24 cellular contexts compared by ENCODE assay signal in the genomic region with DNA sequence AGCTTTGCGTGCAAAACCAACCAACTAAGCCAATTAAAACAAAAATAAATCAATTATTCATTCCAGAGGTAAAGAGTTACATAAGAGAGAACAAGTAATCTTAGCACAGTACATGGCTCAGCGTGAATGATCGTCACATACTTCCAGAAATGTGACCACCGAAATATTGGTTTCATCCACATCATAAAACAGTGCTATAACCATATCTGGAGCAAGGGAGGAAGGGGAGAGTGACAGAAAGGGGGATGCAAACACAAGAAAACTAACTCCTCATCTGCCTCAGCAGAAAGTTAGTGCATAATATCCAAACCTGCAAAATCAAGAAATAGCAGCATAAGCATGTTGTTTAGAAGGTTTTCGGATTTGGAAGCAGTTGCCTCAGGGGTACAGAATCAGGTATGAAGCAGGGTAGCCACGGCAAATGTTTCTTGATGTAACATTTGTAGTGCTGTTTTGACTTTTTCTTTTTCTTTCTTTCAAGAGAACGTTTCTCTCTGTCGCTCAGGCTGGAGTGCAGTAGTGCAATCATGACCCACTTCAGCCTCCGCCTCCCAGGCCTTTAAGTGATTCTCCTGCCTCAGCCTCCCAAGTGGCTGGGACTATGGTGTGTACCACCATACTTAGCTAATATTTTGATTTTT.
A peak's percentile ranks its signal among the peaks of the same experiment; 100 is the strongest.
DNase-seq lines count a peak whose midpoint lies in the region; ATAC-seq and TF ChIP-seq lines count a peak whose summit lies in the region.
"Had no signal": no experiment of that assay in that cellular context is flagged by ENCODE, and none has a peak within 500 bp of the region (broad histone marks: within the 10 kb centered on the region; RNA-seq: fewer than 3 reads in every experiment).

No MANE protein-coding gene starts in this region.

- H3K4me1 Mint-ChIP-seq in T-helper 2 cell treated with Interferon-gamma antibody and Interleukin-4, amounts not matched to agents 5 μg/mL and 100 μg/mL, for 36 hours (ENCODE audit: low read depth) = peaks cover 64% of the 10 kb centered on the region
- peaks cover 55% of the 10 kb centered on the region for H3K4me1 Mint-ChIP-seq in activated naive CD8-positive, alpha-beta T cell (ENCODE audit: low read depth)
- peaks cover 40% of the 10 kb centered on the region for H3K4me1 Mint-ChIP-seq in activated naive CD8-positive, alpha-beta T cell treated with anti-CD3 and anti-CD28 coated beads, Interleukin-2, amount 50 U/mL, for 24 hours
- H3K4me1 Mint-ChIP-seq in T-helper 17 cell = peaks cover 55% of the 10 kb centered on the region
- H3K4me1 Mint-ChIP-seq: stimulated activated memory B cell treated with anti-CD40 and anti-IgM and Interleukin-4, amounts not matched to agents 10 μg/mL and 1 μg/mL and 100 μg/mL, for 72 hours had no signal

- H3K4me3 Mint-ChIP-seq in T-helper 2 cell treated with Interferon-gamma antibody and Interleukin-4, amounts not matched to agents 5 μg/mL and 100 μg/mL, for 36 hours = peak overlapping the region; percentile 76
- H3K4me3 Mint-ChIP-seq in activated naive CD8-positive, alpha-beta T cell = peak overlapping the region; percentile 3
- no peak overlapping the region for H3K4me3 Mint-ChIP-seq in activated naive CD8-positive, alpha-beta T cell treated with anti-CD3 and anti-CD28 coated beads, Interleukin-2, amount 50 U/mL, for 24 hours
- H3K4me3 Mint-ChIP-seq in T-helper 17 cell = peak overlapping the region; percentile 12
- H3K4me3 Mint-ChIP-seq: CD14-positive monocyte; stimulated activated memory B cell treated with anti-CD40 and anti-IgM and Interleukin-4, amounts not matched to agents 10 μg/mL and 1 μg/mL and 100 μg/mL, for 72 hours had no signal

- no peak overlapping the region for H3K4me2 ChIP-seq in mesenchymal stem cell (ENCODE audit: low read length, poor library complexity, severe bottlenecking)

- peaks cover 17% of the 10 kb centered on the region for H3K36me3 Mint-ChIP-seq in T-helper 2 cell treated with Interferon-gamma antibody and Interleukin-4, amounts not matched to agents 5 μg/mL and 100 μg/mL, for 36 hours (ENCODE audit: low read depth)
- peaks cover 2% of the 10 kb centered on the region for H3K36me3 Mint-ChIP-seq in activated naive CD8-positive, alpha-beta T cell
- no peaks in the 10 kb centered on the region for H3K36me3 Mint-ChIP-seq in activated naive CD8-positive, alpha-beta T cell treated with anti-CD3 and anti-CD28 coated beads, Interleukin-2, amount 50 U/mL, for 24 hours (ENCODE audit: low read depth)
- no peaks in the 10 kb centered on the region for H3K36me3 Mint-ChIP-seq in T-helper 17 cell (ENCODE audit: low read depth)
- H3K36me3 Mint-ChIP-seq: CD14-positive monocyte; stimulated activated memory B cell treated with anti-CD40 and anti-IgM and Interleukin-4, amounts not matched to agents 10 μg/mL and 1 μg/mL and 100 μg/mL, for 72 hours had no signal

- no peak for TF ChIP-seq CTCF in brain microvascular endothelial cell (IDR thresholded peaks at IDR 0.05; ENCODE audit: low read depth, low read length, missing control alignments)

- H2BK15ac ChIP-seq in mesenchymal stem cell (ENCODE audit: low read depth, poor library complexity, severe bottlenecking) = no peak overlapping the region

- no peak overlapping the region for H2AFZ ChIP-seq in mesenchymal stem cell (ENCODE audit: low read depth, low read length)
- H2AFZ ChIP-seq: parathyroid adenoma had no signal

- H3K4me3 ChIP-seq in mesenchymal stem cell (ENCODE audit: insufficient read depth in 1 of 2, low read depth in 1 of 2, low read length in 2 of 2) = no peak overlapping the region
- H3K4me3 ChIP-seq in brain microvascular endothelial cell (ENCODE audit: low read depth, low read length) = no peak overlapping the region
- H3K4me3 ChIP-seq: body of pancreas, dorsolateral prefrontal cortex, esophagus muscularis mucosa, left ventricle myocardium inferior, skin epidermis had no signal

- peaks cover 14% of the 10 kb centered on the region for H3K9me3 Mint-ChIP-seq in T-helper 2 cell treated with Interferon-gamma antibody and Interleukin-4, amounts not matched to agents 5 μg/mL and 100 μg/mL, for 36 hours
- no peaks in the 10 kb centered on the region for H3K9me3 Mint-ChIP-seq in activated naive CD8-positive, alpha-beta T cell (ENCODE audit: low read depth)
- peaks cover 4% of the 10 kb centered on the region for H3K9me3 Mint-ChIP-seq in activated naive CD8-positive, alpha-beta T cell treated with anti-CD3 and anti-CD28 coated beads, Interleukin-2, amount 50 U/mL, for 24 hours

- H2BK120ac ChIP-seq in mesenchymal stem cell (ENCODE audit: low read depth, low read length) = no peak overlapping the region

- H3K36me3 ChIP-seq in mesenchymal stem cell (ENCODE audit: control insufficient read depth in 1 of 2, insufficient read depth in 2 of 2, low read depth in 1 of 2, low read length in 2 of 2) (no peaks in the 10 kb centered on the region), brain microvascular endothelial cell (replicated peaks) (no peaks in the 10 kb centered on the region)
- H3K36me3 ChIP-seq: esophagus muscularis mucosa, left ventricle myocardium inferior had no signal

- no peak overlapping the region for H3K23ac ChIP-seq in mesenchymal stem cell (ENCODE audit: low read length in 2 of 2)

- in situ Hi-C loops in brain microvascular endothelial cell (cut with HindIII; ENCODE audit: low pct_ligation_motif_present, low sequenced_read_pairs) = no loop called here

- H3K27me3 ChIP-seq in mesenchymal stem cell (ENCODE audit: control insufficient read depth in 1 of 2, insufficient read depth in 1 of 2, low read length in 2 of 2) (peaks cover 0 to 5% of the 10 kb centered on the region in 2 experiments), brain microvascular endothelial cell (replicated peaks) (no peaks in the 10 kb centered on the region)
- H3K27me3 ChIP-seq: body of pancreas, dorsolateral prefrontal cortex, esophagus muscularis mucosa, foreskin keratinocyte had no signal

- H2BK5ac ChIP-seq in mesenchymal stem cell (ENCODE audit: low read depth, low read length, poor library complexity, severe bottlenecking) = no peak overlapping the region

- no peak overlapping the region for H3K14ac ChIP-seq in mesenchymal stem cell (ENCODE audit: low read length in 2 of 2)

- peak overlapping the region; percentile 64 for H2AK5ac ChIP-seq in mesenchymal stem cell (ENCODE audit: low read length, severe bottlenecking)

- H3K27ac ChIP-seq in mesenchymal stem cell (ENCODE audit: low read length, poor library complexity, severe bottlenecking) (no peak overlapping the region), brain microvascular endothelial cell (no peak overlapping the region)
- H3K27ac ChIP-seq: body of pancreas, dorsolateral prefrontal cortex, esophagus muscularis mucosa, foreskin keratinocyte, left ventricle myocardium inferior, parathyroid adenoma had no signal

- no peaks in the 10 kb centered on the region for H3K27me3 Mint-ChIP-seq in T-helper 2 cell treated with Interferon-gamma antibody and Interleukin-4, amounts not matched to agents 5 μg/mL and 100 μg/mL, for 36 hours (ENCODE audit: low read depth)
- no peaks in the 10 kb centered on the region for H3K27me3 Mint-ChIP-seq in activated naive CD8-positive, alpha-beta T cell
- peaks cover 2% of the 10 kb centered on the region for H3K27me3 Mint-ChIP-seq in activated naive CD8-positive, alpha-beta T cell treated with anti-CD3 and anti-CD28 coated beads, Interleukin-2, amount 50 U/mL, for 24 hours
- no peaks in the 10 kb centered on the region for H3K27me3 Mint-ChIP-seq in T-helper 17 cell
- H3K27me3 Mint-ChIP-seq: stimulated activated memory B cell treated with anti-CD40 and anti-IgM and Interleukin-4, amounts not matched to agents 10 μg/mL and 1 μg/mL and 100 μg/mL, for 72 hours had no signal

- no peak overlapping the region for H3K18ac ChIP-seq in mesenchymal stem cell (ENCODE audit: low read depth in 1 of 2, low read length in 2 of 2)

- DNase-seq in T-helper 2 cell treated with Interferon-gamma antibody and Interleukin-4, amounts not matched to agents 5 μg/mL and 100 μg/mL, for 36 hours (ENCODE audit: low spot score) = no peak
- DNase-seq in T-helper 2 cell = no peak
- DNase-seq in activated naive CD8-positive, alpha-beta T cell treated with anti-CD3 and anti-CD28 coated beads, Interleukin-2, amount 50 U/mL, for 24 hours = no peak
- no peak for DNase-seq in T-helper 17 cell
- no peak for DNase-seq in mesenchymal stem cell
- DNase-seq in brain microvascular endothelial cell = no peak
- DNase-seq in activated CD8-positive, alpha-beta memory T cell treated with anti-CD3 and anti-CD28 coated beads for 24 hours = no peak
- DNase-seq: 8988T, body of pancreas, DMS79 treated with DMSO at 0.1 percent for 48 hours, dorsolateral prefrontal cortex, foreskin keratinocyte, GF-D8, head of caudate nucleus, left ventricle myocardium inferior, NCI-H2107, NCI-H774, retina had no signal

- ATAC-seq in activated naive CD8-positive, alpha-beta T cell treated with anti-CD3 and anti-CD28 coated beads, Interleukin-2, amount 50 U/mL, for 24 hours = no peak
- no peak for ATAC-seq in T-helper 17 cell
- ATAC-seq: body of pancreas; stimulated activated memory B cell treated with anti-CD40 and anti-IgM and Interleukin-4, amounts not matched to agents 10 μg/mL and 1 μg/mL and 100 μg/mL, for 72 hours had no signal

- no peak overlapping the region for H4K91ac ChIP-seq in mesenchymal stem cell (ENCODE audit: low read length)

- 98% methylated on average over 6 of the region's 9 CpGs for WGBS in mesenchymal stem cell

- H4K8ac ChIP-seq in mesenchymal stem cell (ENCODE audit: low read length) = no peak overlapping the region

- peaks cover 2% of the 10 kb centered on the region for H3K4me1 ChIP-seq in mesenchymal stem cell (ENCODE audit: control insufficient read depth, insufficient read depth, low read depth, low read length)
- H3K4me1 ChIP-seq: body of pancreas, esophagus muscularis mucosa, left ventricle myocardium inferior, parathyroid adenoma had no signal

- no peak overlapping the region for H3K4ac ChIP-seq in mesenchymal stem cell (ENCODE audit: low read depth in 1 of 2, low read length in 2 of 2)

- H3K27ac Mint-ChIP-seq in T-helper 2 cell treated with Interferon-gamma antibody and Interleukin-4, amounts not matched to agents 5 μg/mL and 100 μg/mL, for 36 hours = peak overlapping the region; percentile 83
- peak overlapping the region; percentile 35 for H3K27ac Mint-ChIP-seq in activated naive CD8-positive, alpha-beta T cell
- no peak overlapping the region for H3K27ac Mint-ChIP-seq in activated naive CD8-positive, alpha-beta T cell treated with anti-CD3 and anti-CD28 coated beads, Interleukin-2, amount 50 U/mL, for 24 hours
- H3K27ac Mint-ChIP-seq in T-helper 17 cell = no peak overlapping the region
- H3K27ac Mint-ChIP-seq: CD14-positive monocyte; stimulated activated memory B cell treated with anti-CD40 and anti-IgM and Interleukin-4, amounts not matched to agents 10 μg/mL and 1 μg/mL and 100 μg/mL, for 72 hours had no signal

- no peaks in the 10 kb centered on the region for H3K79me1 ChIP-seq in mesenchymal stem cell (replicated peaks; ENCODE audit: low read length, poor library complexity, severe bottlenecking)

- no peak overlapping the region for H3K9ac ChIP-seq in mesenchymal stem cell (ENCODE audit: low read length)
- H3K9ac ChIP-seq: parathyroid adenoma had no signal

- H2BK12ac ChIP-seq in mesenchymal stem cell (ENCODE audit: low read length in 2 of 2) = no peak overlapping the region

- H3K9me3 ChIP-seq in T-helper 17 cell (ENCODE audit: control insufficient read depth, low read length, poor library complexity, severe bottlenecking) = no peaks in the 10 kb centered on the region
- no peaks in the 10 kb centered on the region for H3K9me3 ChIP-seq in mesenchymal stem cell (ENCODE audit: control insufficient read depth, low read length)
- H3K9me3 ChIP-seq: body of pancreas, esophagus muscularis mucosa, left ventricle myocardium inferior had no signal

Comparison
In these comparisons a context has a peak if more than half of its experiments do, and no peak if none do; other contexts are left out.
1. H3K27ac Mint-ChIP-seq: peak in T-helper 2 cell treated with Interferon-gamma antibody and Interleukin-4, amounts not matched to agents 5 μg/mL and 100 μg/mL, for 36 hours (single experiment) and activated naive CD8-positive, alpha-beta T cell (single experiment); none in activated naive CD8-positive, alpha-beta T cell treated with anti-CD3 and anti-CD28 coated beads, Interleukin-2, amount 50 U/mL, for 24 hours (single experiment) and T-helper 17 cell (single experiment).